ENCODE assay signal across 9 cellular contexts in genomic region chr13:62119739-62120700, GRCh38.
A peak's percentile ranks its signal among the peaks of the same experiment; 100 is the strongest.
DNase-seq lines count a peak whose midpoint lies in the region; ATAC-seq, FAIRE-seq and TF ChIP-seq lines count a peak whose summit lies in the region.
"Had no signal": no experiment of that assay in that cellular context is flagged by ENCODE, and none has a peak within 500 bp of the region (broad histone marks: within the 10 kb centered on the region; RNA-seq: fewer than 3 reads in every experiment).

No MANE protein-coding gene starts in this region.

- H3K4me3 ChIP-seq in DND-41 (ENCODE audit: low read depth in 1 of 2, low read length in 2 of 2): no peak overlapping the region
- H3K4me3 ChIP-seq in kidney (ENCODE audit: low read length in 2 of 2): no peak overlapping the region

- H4K20me1 ChIP-seq in DND-41 (ENCODE audit: insufficient read depth, low read length): no peaks in the 10 kb centered on the region

- FAIRE-seq in kidney (lab: Jason Lieb, UNC): peak; percentile 95
- FAIRE-seq: colon had no signal

- intact Hi-C loops in kidney (cut with DNase I) (no loop called here), natural killer cell (cut with micrococcal nuclease) (no loop called here)

- H3K27me3 Mint-ChIP-seq in activated naive CD8-positive, alpha-beta T cell treated with anti-CD3 and anti-CD28 coated beads, Interleukin-2, amount 50 U/mL, for 24 hours: no peaks in the 10 kb centered on the region
- no peaks in the 10 kb centered on the region for H3K27me3 Mint-ChIP-seq in natural killer cell (ENCODE audit: low read depth in 2 of 2)

- H3K9me3 ChIP-seq in DND-41 (ENCODE audit: insufficient read depth, low read length, severe bottlenecking): no peaks in the 10 kb centered on the region
- H3K9me3 ChIP-seq in kidney (ENCODE audit: control insufficient read depth in 1 of 2, low read length in 2 of 2): no peaks in the 10 kb centered on the region

- no peak for ATAC-seq in DND-41 (ENCODE audit: insufficient read depth, low read depth)
- peak; percentile 49 for ATAC-seq in HG03565 (IDR thresholded peaks at IDR 0.05; ENCODE audit: unreplicated experiment)
- ATAC-seq in activated naive CD8-positive, alpha-beta T cell treated with anti-CD3 and anti-CD28 coated beads, Interleukin-2, amount 50 U/mL, for 24 hours: no peak
- ATAC-seq in natural killer cell: no peak

- H3K4me3 Mint-ChIP-seq in activated naive CD8-positive, alpha-beta T cell treated with anti-CD3 and anti-CD28 coated beads, Interleukin-2, amount 50 U/mL, for 24 hours: no peak overlapping the region
- no peak overlapping the region for H3K4me3 Mint-ChIP-seq in natural killer cell

- no peaks in the 10 kb centered on the region for H3K36me3 Mint-ChIP-seq in activated naive CD8-positive, alpha-beta T cell treated with anti-CD3 and anti-CD28 coated beads, Interleukin-2, amount 50 U/mL, for 24 hours (ENCODE audit: low read depth)
- H3K36me3 Mint-ChIP-seq in natural killer cell: no peaks in the 10 kb centered on the region

- H3K4me2 ChIP-seq in DND-41 (ENCODE audit: insufficient read depth, low read length): no peak overlapping the region

- H3K4me1 Mint-ChIP-seq in activated naive CD8-positive, alpha-beta T cell treated with anti-CD3 and anti-CD28 coated beads, Interleukin-2, amount 50 U/mL, for 24 hours: no peaks in the 10 kb centered on the region
- no peaks in the 10 kb centered on the region for H3K4me1 Mint-ChIP-seq in natural killer cell

- H3K27ac Mint-ChIP-seq in activated naive CD8-positive, alpha-beta T cell treated with anti-CD3 and anti-CD28 coated beads, Interleukin-2, amount 50 U/mL, for 24 hours: no peak overlapping the region
- no peak overlapping the region for H3K27ac Mint-ChIP-seq in natural killer cell

- no peaks in the 10 kb centered on the region for H3K79me2 ChIP-seq in DND-41 (ENCODE audit: insufficient read depth, low read length)

- no peak overlapping the region for H3K9ac ChIP-seq in DND-41 (ENCODE audit: low read depth, low read length)
- no peak overlapping the region for H3K9ac ChIP-seq in kidney (ENCODE audit: low read length in 2 of 2)

- H3K4me1 ChIP-seq in DND-41 (ENCODE audit: insufficient read depth, low read length) (no peaks in the 10 kb centered on the region), kidney (ENCODE audit: control insufficient read depth in 1 of 2, insufficient read depth in 1 of 2, low read depth in 1 of 2, low read length in 2 of 2) (no peaks in the 10 kb centered on the region)

- H3K27me3 ChIP-seq in DND-41 (ENCODE audit: insufficient read depth, low read length, poor library complexity): no peaks in the 10 kb centered on the region

- H3K36me3 ChIP-seq in DND-41 (ENCODE audit: insufficient read depth, low read length) (no peaks in the 10 kb centered on the region), kidney (ENCODE audit: control insufficient read depth in 1 of 2, insufficient read depth in 2 of 2, low read length in 2 of 2) (no peaks in the 10 kb centered on the region)

- TF ChIP-seq CTCF in DND-41 (IDR thresholded peaks at IDR 0.05; ENCODE audit: borderline replicate concordance, extremely low read depth, low read length, poor library complexity, severe bottlenecking) (peak; percentile 58), kidney (IDR thresholded peaks at IDR 0.05; ENCODE audit: borderline replicate concordance, extremely low read depth, insufficient read depth) (peak; percentile 26), natural killer cell (IDR thresholded peaks at IDR 0.05) (no peak)

- H3K27ac ChIP-seq in DND-41 (ENCODE audit: low read length) (no peak overlapping the region), kidney (ENCODE audit: low read depth in 2 of 2, low read length in 2 of 2) (no peak overlapping the region)

- H3K9me3 Mint-ChIP-seq in activated naive CD8-positive, alpha-beta T cell treated with anti-CD3 and anti-CD28 coated beads, Interleukin-2, amount 50 U/mL, for 24 hours: peaks cover 4% of the 10 kb centered on the region
- peaks cover 4 to 9% of the 10 kb centered on the region in 2 donors for H3K9me3 Mint-ChIP-seq in natural killer cell

- DNase-seq in DND-41: no peak
- peak; percentile 36 for DNase-seq in SK-N-DZ (ENCODE audit: low spot score)
- no peak for DNase-seq in kidney
- no peak for DNase-seq in activated naive CD8-positive, alpha-beta T cell treated with anti-CD3 and anti-CD28 coated beads, Interleukin-2, amount 50 U/mL, for 24 hours
- DNase-seq in natural killer cell: no peak
- DNase-seq in activated CD4-positive, alpha-beta T cell treated with anti-CD3 and anti-CD28 coated beads, Interleukin-2, amount 50 U/mL, for 1 hour: no peak
- no peak for DNase-seq in HK-2 (ENCODE audit: unreplicated experiment)

- H2AFZ ChIP-seq in DND-41 (ENCODE audit: low read depth, low read length): no peak overlapping the region
